In genomic region chr4:23297327-23297726, GRCh38 we compare ENCODE assay signal across 1 cellular context.
TF ChIP-seq lines count a peak whose summit lies in the region.

No MANE protein-coding gene starts in this region.

TF ChIP-seq in GM12878, 131 proteins besides CTCF, POLR2A, EP300 and RAD21:
- no peak for TF ChIP-seq ZNF207 (IDR thresholded peaks at IDR 0.05; ENCODE audit: borderline replicate concordance)
- no peak for TF ChIP-seq PML (IDR thresholded peaks at IDR 0.05; ENCODE audit: low read length)
- TF ChIP-seq ETV6 (conservative IDR thresholded peaks at IDR 0.05 in 1 of 2, IDR thresholded peaks at IDR 0.05 in 1 of 2; ENCODE audit: borderline replicate concordance in 1 of 2, low read depth in 1 of 2), result no peak
- TF ChIP-seq SKIL (IDR thresholded peaks at IDR 0.05; ENCODE audit: low read depth, poor library complexity, severe bottlenecking), result no peak
- no peak for TF ChIP-seq ATF2 (IDR thresholded peaks at IDR 0.05; ENCODE audit: low read length)
- no peak for TF ChIP-seq BHLHE40 (IDR thresholded peaks at IDR 0.05; ENCODE audit: borderline replicate concordance in 1 of 2, low read depth in 2 of 2, low read length in 1 of 2)
- TF ChIP-seq RFX5 (IDR thresholded peaks at IDR 0.05; ENCODE audit: low read depth, low read length), result no peak
- TF ChIP-seq SMC3 (IDR thresholded peaks at IDR 0.05; ENCODE audit: borderline replicate concordance, low read length), result no peak
- TF ChIP-seq ATF7 (IDR thresholded peaks at IDR 0.05; ENCODE audit: low read depth), result no peak
- TF ChIP-seq NBN (IDR thresholded peaks at IDR 0.05), result no peak
- no peak for TF ChIP-seq CEBPZ (IDR thresholded peaks at IDR 0.05; ENCODE audit: low read depth, low read length)
- TF ChIP-seq YY1 (IDR thresholded peaks at IDR 0.05; ENCODE audit: low read depth, low read length), result no peak
- no peak for TF ChIP-seq ZBTB4 (CRISPR knock-in tag; IDR thresholded peaks at IDR 0.05)
- no peak for TF ChIP-seq BCL3 (IDR thresholded peaks at IDR 0.05; ENCODE audit: borderline replicate concordance, insufficient read depth, low read depth, low read length, poor library complexity, severe bottlenecking)
- no peak for TF ChIP-seq E2F4 (IDR thresholded peaks at IDR 0.05; ENCODE audit: low read depth, low read length)
- TF ChIP-seq EZH2 (IDR thresholded peaks at IDR 0.05; ENCODE audit: borderline replicate concordance, control insufficient read depth, low read depth, low read length), result no peak
- TF ChIP-seq TCF12 (IDR thresholded peaks at IDR 0.05; ENCODE audit: low read depth, low read length), result no peak
- TF ChIP-seq SMAD5 (IDR thresholded peaks at IDR 0.05; ENCODE audit: low read depth), result no peak
- no peak for TF ChIP-seq WRNIP1 (IDR thresholded peaks at IDR 0.05; ENCODE audit: borderline replicate concordance, low read depth, low read length)
- TF ChIP-seq EGR1 (IDR thresholded peaks at IDR 0.05; ENCODE audit: borderline replicate concordance in 1 of 2, low read depth in 2 of 2, low read length in 2 of 2), result no peak
